ENCODE assay signal across 15 cellular contexts in the genomic region with DNA sequence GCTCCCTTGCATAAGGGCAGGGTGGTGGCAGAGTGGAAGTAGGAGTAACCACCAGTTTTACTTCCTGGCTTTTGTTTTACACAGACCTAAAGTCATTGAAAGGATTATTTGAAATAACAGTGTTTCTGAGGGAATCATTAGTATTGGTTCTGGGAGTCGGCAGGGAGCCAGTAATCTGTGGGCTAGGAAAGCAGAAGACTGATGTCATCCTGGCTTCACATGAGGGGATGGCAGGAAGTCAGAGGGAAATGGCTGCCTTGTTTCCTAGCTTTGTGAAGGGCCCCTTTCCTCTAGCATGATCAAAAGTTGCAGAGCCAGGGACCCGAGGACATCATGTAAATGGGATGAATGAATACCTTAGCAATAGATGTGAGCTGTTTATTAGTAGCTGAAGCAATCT.
"Had no signal": no experiment of that assay in that cellular context is flagged by ENCODE, and none has a peak within 500 bp of the region (broad histone marks: within the 10 kb centered on the region; RNA-seq: fewer than 3 reads in every experiment).

No MANE protein-coding gene starts in this region.

- DNase-seq: activated CD4-positive, alpha-beta T cell treated with anti-CD3 and anti-CD28 coated beads for 4 hours; activated CD4-positive, alpha-beta T cell treated with anti-CD3 and anti-CD28 coated beads, Interleukin-2, amount 50 U/mL, for 48 hours; activated CD4-positive, CD25-positive, alpha-beta regulatory T cell; activated effector memory CD4-positive, alpha-beta T cell treated with anti-CD3 and anti-CD28 coated beads, Interleukin-2, amount 50 U/mL, for 16 hours; activated naive CD4-positive, alpha-beta T cell treated with anti-CD3 and anti-CD28 coated beads, Interleukin-2, amount 10 ng/mL, durations not matched to agents 7 days and 5 days; activated T-cell treated with anti-CD3 and anti-CD28 coated beads, Interleukin-2, amount 50 U/mL, for 72 hours; effector CD4-positive, alpha-beta T cell; kidney; lower lobe of right lung; mesendoderm; naive B cell; psoas muscle; spleen; stimulated activated CD4-positive, alpha-beta T cell treated with anti-CD3 and anti-CD28 coated beads, Interleukin-4, amount 100 ng/mL, for 24 hours; stimulated activated naive CD4-positive, alpha-beta T cell treated with Interleukin-2 at 50 U/mL for 16 hours had no signal
